ENCODE assay signal across 22 cellular contexts in the genomic region with DNA sequence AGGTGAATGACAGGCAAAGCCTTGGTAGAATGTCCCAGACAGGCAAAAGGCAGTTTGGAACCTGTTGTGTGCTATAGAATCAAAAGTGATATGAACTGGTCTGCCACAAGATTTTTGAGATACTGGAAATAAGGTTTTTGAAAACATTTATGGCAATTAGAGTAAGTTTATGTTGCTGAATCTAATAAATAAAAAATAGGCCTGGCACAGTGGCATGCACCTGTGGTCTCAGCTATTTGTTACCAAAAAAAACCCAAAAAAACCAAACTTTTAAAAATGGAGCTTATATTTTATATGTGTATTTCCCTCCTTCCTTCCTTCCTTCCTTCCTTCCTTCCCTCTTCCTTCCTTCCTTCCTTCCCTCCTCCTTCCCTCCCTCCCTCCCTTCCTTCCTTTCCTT.
DNase-seq lines count a peak whose midpoint lies in the region; ATAC-seq, FAIRE-seq and TF ChIP-seq lines count a peak whose summit lies in the region.
"Had no signal": no experiment of that assay in that cellular context is flagged by ENCODE, and none has a peak within 500 bp of the region (broad histone marks: within the 10 kb centered on the region; RNA-seq: fewer than 3 reads in every experiment).

No MANE protein-coding gene starts in this region.

- no peak for TF ChIP-seq CTCF in A673 (conservative IDR thresholded peaks at IDR 0.05; ENCODE audit: low read depth, low read length)
- no peak for TF ChIP-seq CTCF in RWPE1 (conservative IDR thresholded peaks at IDR 0.05; ENCODE audit: low read depth)
- no peak for TF ChIP-seq CTCF in endothelial cell of umbilical vein (IDR thresholded peaks at IDR 0.05; ENCODE audit: extremely low read depth in 1 of 2, insufficient read depth in 1 of 2, low read depth in 1 of 2, low read length in 2 of 2)
- TF ChIP-seq CTCF in foreskin keratinocyte (conservative IDR thresholded peaks at IDR 0.05): no peak

- H3K9me3 Mint-ChIP-seq in memory B cell: peaks cover 1% of the 10 kb centered on the region
- H3K9me3 Mint-ChIP-seq: CD4-positive, alpha-beta memory T cell; H9 had no signal

- peaks cover 2% of the 10 kb centered on the region for H3K4me1 Mint-ChIP-seq in memory B cell

- no peaks in the 10 kb centered on the region for H3K79me2 ChIP-seq in endothelial cell of umbilical vein (ENCODE audit: control insufficient read depth, insufficient read depth, low read length)

- no peak overlapping the region for H3K4me3 Mint-ChIP-seq in memory B cell
- H3K4me3 Mint-ChIP-seq: CD4-positive, alpha-beta memory T cell; H9 had no signal

- POLR2A ChIA-PET in A673 (lab: Charles Lee; ENCODE audit: low non-redundant PET): interaction anchor here (0.6 to 0.7 kb wide), 2 partner anchors 8 to 288 kb away, joined by 3 to 11 read pairs; no protein-coding TSS in a partner anchor
- POLR2A ChIA-PET in RWPE1 (lab: Yijun Ruan, JAX; ENCODE audit: low non-redundant PET): interaction anchor here (1.0 kb wide), 1 partner anchor 58 kb away, joined by 3 read pairs; no protein-coding TSS in a partner anchor
- POLR2A ChIA-PET in endothelial cell of umbilical vein (lab: Charles Lee): no interaction called here

- peaks cover 6% of the 10 kb centered on the region for H4K20me1 ChIP-seq in endothelial cell of umbilical vein (replicated peaks; ENCODE audit: control insufficient read depth, extremely low read depth, insufficient read depth, low read length)

- intact Hi-C loops in A673 (cut with micrococcal nuclease; ENCODE audit: unreplicated experiment) (loop anchor here (2.0 kb wide), 1 partner anchor 94 kb away; no protein-coding TSS in a partner anchor), endothelial cell of umbilical vein (cut with micrococcal nuclease) (no loop called here)

- H3K9me3 ChIP-seq in A673 (ENCODE audit: low read depth, low read length, poor library complexity, severe bottlenecking): no peaks in the 10 kb centered on the region
- no peaks in the 10 kb centered on the region for H3K9me3 ChIP-seq in endothelial cell of umbilical vein (replicated peaks; ENCODE audit: control insufficient read depth, insufficient read depth, low read length)
- H3K9me3 ChIP-seq: A549 had no signal

- no TSS peak for BruUV-seq in A673 (replicated peaks; lab: Mats Ljungman, UMichigan)
- no TSS peak for BruUV-seq in endothelial cell of umbilical vein (replicated peaks; lab: Mats Ljungman, UMichigan)

- H3K4me3 ChIP-seq in A673 (ENCODE audit: low read depth, low read length, poor library complexity, severe bottlenecking) (no peak overlapping the region), endothelial cell of umbilical vein (replicated peaks in 1 of 3; ENCODE audit: insufficient read depth in 1 of 3, low read depth in 1 of 3, low read length in 3 of 3) (no peak overlapping the region), H7 (ENCODE audit: insufficient read depth, low read depth, low read length) (no peak overlapping the region)
- H3K4me3 ChIP-seq: A549, GM23248 had no signal

- H3K27me3 ChIP-seq in A673 (replicated peaks; ENCODE audit: insufficient read depth, low read depth, low read length, poor library complexity) (no peaks in the 10 kb centered on the region), endothelial cell of umbilical vein (ENCODE audit: control insufficient read depth in 2 of 2, insufficient read depth in 2 of 2, low read length in 2 of 2) (no peaks in the 10 kb centered on the region), H7 (ENCODE audit: control insufficient read depth, insufficient read depth, low read length) (no peaks in the 10 kb centered on the region), foreskin keratinocyte (no peaks in the 10 kb centered on the region)

- dilution Hi-C loops in endothelial cell of umbilical vein (cut with MboI; ENCODE audit: extremely low pct_ligation_motif_present, low sequenced_read_pairs): no loop called here

- peaks cover 68% of the 10 kb centered on the region for H3K4me1 ChIP-seq in A673 (ENCODE audit: insufficient read depth, low read length, poor library complexity, severe bottlenecking)
- H3K4me1 ChIP-seq in endothelial cell of umbilical vein (ENCODE audit: control insufficient read depth, extremely low read depth, insufficient read depth, low read length): peaks cover 20% of the 10 kb centered on the region
- H3K4me1 ChIP-seq in foreskin keratinocyte: peaks cover 30% of the 10 kb centered on the region

- peak; percentile 69 for DNase-seq in A673 (ENCODE audit: low spot score)
- DNase-seq in RWPE1 (ENCODE audit: low spot score): no peak
- no peak for DNase-seq in endothelial cell of umbilical vein (ENCODE audit: low read depth, low spot score)
- no peak for DNase-seq in memory B cell (ENCODE audit: low spot score in 2 of 2)
- no peak for DNase-seq in iPS-NIHi7 (ENCODE audit: extremely low spot score)
- no peak for DNase-seq in H7
- DNase-seq in foreskin keratinocyte: no peak
- DNase-seq: 8988T; C1 segment of cervical spinal cord; Calu3; CD4-positive, alpha-beta memory T cell; COR-L47; DMS53; DMS79 treated with DMSO at 0.1 percent for 48 hours; GM23248 had no signal

- H3K27ac ChIP-seq in A673 (ENCODE audit: low read depth, low read length, poor library complexity, severe bottlenecking) (peak overlapping the region; percentile 86), RWPE1 (peak overlapping the region; percentile 92; the same call in 1 of the 2 replicates), endothelial cell of umbilical vein (ENCODE audit: insufficient read depth, low read depth, low read length) (no peak overlapping the region), foreskin keratinocyte (no peak overlapping the region)
- H3K27ac ChIP-seq: A549, GM23248 had no signal

- ATAC-seq in memory B cell (ENCODE audit: low read depth) (no peak), foreskin keratinocyte (no peak)
- ATAC-seq: A549, HCT116 had no signal

- H3K9ac ChIP-seq in endothelial cell of umbilical vein (replicated peaks; ENCODE audit: extremely low read depth, insufficient read depth, low read length): no peak overlapping the region
- H3K9ac ChIP-seq: GM23248 had no signal

- CTCF ChIA-PET in A673 (lab: Charles Lee) (interaction anchor here (0.7 to 2.5 kb wide), 5 partner anchors 24 to 1011 kb away, joined by 3 to 21 read pairs (median 6); partner anchors contain the start of gene ZNF691), RWPE1 (lab: Yijun Ruan, JAX) (interaction anchor here (0.7 to 2.4 kb wide), 2 partner anchors 76 to 77 kb away, joined by 4 to 9 read pairs; partner anchors contain the start of gene ARTN), endothelial cell of umbilical vein (lab: Charles Lee) (interaction anchor here (1.6 to 1.8 kb wide), 2 partner anchors 11 to 78 kb away, joined by 3 to 7 read pairs; partner anchors contain the start of gene ARTN)

- H3K27ac Mint-ChIP-seq in memory B cell: peak overlapping the region; percentile 42

- no peaks in the 10 kb centered on the region for H3K27me3 Mint-ChIP-seq in memory B cell
- H3K27me3 Mint-ChIP-seq: CD4-positive, alpha-beta memory T cell had no signal

- H3K9me1 ChIP-seq in endothelial cell of umbilical vein (replicated peaks; ENCODE audit: control insufficient read depth, extremely low read depth, insufficient read depth, low read length): no peaks in the 10 kb centered on the region

- peak; percentile 18 for FAIRE-seq in endothelial cell of umbilical vein (lab: Jason Lieb, UNC)
- FAIRE-seq: A549, G401.6, GM12892, GM19239, H1 had no signal

- H3K4me2 ChIP-seq in endothelial cell of umbilical vein (ENCODE audit: insufficient read depth, low read length): no peak overlapping the region
- H3K4me2 ChIP-seq: A549 had no signal

- H3K36me3 Mint-ChIP-seq in memory B cell: peaks cover 21% of the 10 kb centered on the region

- H3K36me3 ChIP-seq in A673 (ENCODE audit: insufficient read depth, low read length, poor library complexity, severe bottlenecking): peaks cover 4% of the 10 kb centered on the region
- peaks cover 2 to 3% of the 10 kb centered on the region in 2 experiments for H3K36me3 ChIP-seq in endothelial cell of umbilical vein (ENCODE audit: control insufficient read depth in 2 of 2, extremely low read depth in 1 of 2, insufficient read depth in 2 of 2, low read length in 2 of 2)
- H3K36me3 ChIP-seq in H7 (replicated peaks; ENCODE audit: control insufficient read depth, insufficient read depth, low read length): no peaks in the 10 kb centered on the region

- no peak overlapping the region for H2AFZ ChIP-seq in endothelial cell of umbilical vein (ENCODE audit: low read depth, low read length)
- H2AFZ ChIP-seq: GM23248 had no signal

- no peak for TF ChIP-seq POLR2A in endothelial cell of umbilical vein (IDR thresholded peaks at IDR 0.05; ENCODE audit: low read depth, low read length)

TF ChIP-seq in endothelial cell of umbilical vein, 7 proteins besides CTCF, POLR2A, EP300 and RAD21:
- no peak for TF ChIP-seq POLR2AphosphoS5 (IDR thresholded peaks at IDR 0.05; ENCODE audit: insufficient read depth, low read depth, low read length)
- no peak for TF ChIP-seq GATA2 (IDR thresholded peaks at IDR 0.05; ENCODE audit: insufficient read depth, insufficient read length, low read depth, low read length)
- no peak for TF ChIP-seq EZH2 (IDR thresholded peaks at IDR 0.05; ENCODE audit: borderline replicate concordance, low read depth, low read length, severe bottlenecking)
- no peak for TF ChIP-seq FOS (IDR thresholded peaks at IDR 0.05; ENCODE audit: borderline replicate concordance, insufficient read depth, low read length)
- no peak for TF ChIP-seq JUN (IDR thresholded peaks at IDR 0.05; ENCODE audit: borderline replicate concordance, insufficient read depth, insufficient read length, low read depth)
- TF ChIP-seq, protein P1, sequence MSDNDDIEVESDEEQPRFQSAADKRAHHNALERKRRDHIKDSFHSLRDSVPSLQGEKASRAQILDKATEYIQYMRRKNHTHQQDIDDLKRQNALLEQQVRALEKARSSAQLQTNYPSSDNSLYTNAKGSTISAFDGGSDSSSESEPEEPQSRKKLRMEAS (IDR thresholded peaks at IDR 0.05; ENCODE audit: insufficient read depth, insufficient read length): no peak
- no peak for TF ChIP-seq MYC (IDR thresholded peaks at IDR 0.05; ENCODE audit: low read depth, low read length)

Comparison
In these comparisons a context has a peak if more than half of its experiments do, and no peak if none do; other contexts are left out.
1. H3K27ac ChIP-seq: peak in A673 (single experiment) and RWPE1 (single experiment); none in endothelial cell of umbilical vein (single experiment) and foreskin keratinocyte (single experiment).